Comparison of ENCODE assay signal across 15 cellular contexts in the genomic region with DNA sequence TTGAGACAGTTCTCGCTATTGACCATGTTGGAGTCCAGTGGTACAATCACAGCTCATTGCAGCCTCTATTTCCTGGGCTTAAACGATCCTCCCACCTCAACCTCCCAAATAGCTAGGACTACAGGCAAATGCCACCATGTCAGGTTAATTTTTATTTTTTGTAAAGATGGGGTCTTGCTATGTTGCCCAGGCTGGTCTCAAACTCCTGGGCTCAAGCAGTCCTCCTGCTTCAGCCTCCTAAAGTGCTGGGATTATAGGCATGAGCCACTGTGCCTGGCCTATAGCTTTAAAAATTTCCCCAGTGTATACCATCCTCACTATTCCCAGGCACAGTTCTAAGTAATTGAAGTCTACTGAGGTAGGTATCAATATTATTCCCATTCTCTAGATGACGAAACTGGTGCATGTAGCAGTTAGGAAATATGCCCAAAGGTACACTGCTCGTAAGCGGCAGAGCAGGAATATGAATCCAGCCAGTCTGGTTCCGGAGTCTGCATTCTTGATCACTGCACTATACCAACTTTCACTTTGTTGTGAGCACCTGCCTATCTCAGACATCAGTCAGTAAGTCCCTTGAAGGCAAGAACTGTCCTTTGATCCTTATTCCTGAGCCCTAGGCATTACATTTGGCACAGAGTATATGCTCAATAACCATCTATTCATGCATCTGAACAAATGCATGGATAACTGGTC. TPM values are rescaled to one million over a fixed set of nuclear protein-coding genes. Genes with fewer than 3 reads are reported as not detected.
DNase-seq lines count a peak whose midpoint lies in the region; ATAC-seq and TF ChIP-seq lines count a peak whose summit lies in the region.
"Had no signal": no experiment of that assay in that cellular context is flagged by ENCODE, and none has a peak within 500 bp of the region (broad histone marks: within the 10 kb centered on the region; RNA-seq: fewer than 3 reads in every experiment).

No MANE protein-coding gene starts in this region.

- no peak overlapping the region for H2AFZ ChIP-seq in GM23248
- no peak overlapping the region for H2AFZ ChIP-seq in smooth muscle cell (ENCODE audit: low read depth)
- no peak overlapping the region for H2AFZ ChIP-seq in H9 (ENCODE audit: low read length)

- no peak overlapping the region for H3K23ac ChIP-seq in H9 (ENCODE audit: insufficient read length, low read depth, low read length)

- H3K4me3 Mint-ChIP-seq in H9 = no peak overlapping the region
- H3K4me3 Mint-ChIP-seq: activated naive CD8-positive, alpha-beta T cell treated with anti-CD3 and anti-CD28 coated beads, Interleukin-2, amount 50 U/mL, for 24 hours; naive B cell had no signal

- H4K91ac ChIP-seq in H9 (ENCODE audit: insufficient read length, low read depth, low read length) = no peak overlapping the region

- no peak overlapping the region for H4K8ac ChIP-seq in H9 (replicated peaks; ENCODE audit: insufficient read length, low read depth, low read length)

- TF ChIP-seq POLR2A in adrenal gland (IDR thresholded peaks at IDR 0.05) (no peak), gastroesophageal sphincter (IDR thresholded peaks at IDR 0.05) (no peak)

- H2BK15ac ChIP-seq in H9 (ENCODE audit: low read depth, low read length) = no peak overlapping the region

- H3K18ac ChIP-seq in H9 (ENCODE audit: insufficient read length, low read depth, low read length) = no peak overlapping the region

- H3F3A ChIP-seq in GM23248 (ENCODE audit: insufficient read depth) = peaks cover 55% of the 10 kb centered on the region
- peaks cover 37% of the 10 kb centered on the region for H3F3A ChIP-seq in smooth muscle cell (ENCODE audit: low read depth)

- H3K56ac ChIP-seq in H9 (ENCODE audit: insufficient read length, low read depth, low read length) = no peak overlapping the region

- H2BK5ac ChIP-seq in H9 (ENCODE audit: insufficient read length, low read length) = no peak overlapping the region

- no peak overlapping the region for H2AK5ac ChIP-seq in H9 (ENCODE audit: insufficient read length, low read length)

- H3K27me3 ChIP-seq in GM23248 (replicated peaks; ENCODE audit: insufficient read depth) (no peaks in the 10 kb centered on the region), adrenal gland (no peaks in the 10 kb centered on the region), gastroesophageal sphincter (no peaks in the 10 kb centered on the region), smooth muscle cell (ENCODE audit: low read depth) (no peaks in the 10 kb centered on the region), H9 (ENCODE audit: insufficient read depth, low read length) (no peaks in the 10 kb centered on the region)

- no peaks in the 10 kb centered on the region for H4K20me1 ChIP-seq in GM23248 (ENCODE audit: insufficient read depth)
- no peaks in the 10 kb centered on the region for H4K20me1 ChIP-seq in smooth muscle cell (ENCODE audit: low read depth)
- H4K20me1 ChIP-seq in H9 (ENCODE audit: control insufficient read depth, insufficient read depth, insufficient read length) = no peaks in the 10 kb centered on the region

- peaks cover 62% of the 10 kb centered on the region for H3K4me1 ChIP-seq in GM23248 (ENCODE audit: insufficient read depth)
- H3K4me1 ChIP-seq in adrenal gland (replicated peaks in 1 of 2) = peaks cover 20 to 57% of the 10 kb centered on the region in 2 donors
- H3K4me1 ChIP-seq in gastroesophageal sphincter = peaks cover 0 to 65% (median 29%) of the 10 kb centered on the region in 3 donors
- peaks cover 33% of the 10 kb centered on the region for H3K4me1 ChIP-seq in smooth muscle cell (ENCODE audit: low read depth)
- peaks cover 14% of the 10 kb centered on the region for H3K4me1 ChIP-seq in H9 (ENCODE audit: insufficient read depth, low read length)

- H3K4me3 ChIP-seq in GM23248 (peak overlapping the region; percentile 56), adrenal gland (no peak overlapping the region), gastroesophageal sphincter (no peak overlapping the region), smooth muscle cell (no peak overlapping the region)

- no peak overlapping the region for H2BK120ac ChIP-seq in H9 (ENCODE audit: low read depth, low read length, poor library complexity, severe bottlenecking)

- H3K9ac ChIP-seq in GM23248 = peak overlapping the region; percentile 72
- H3K9ac ChIP-seq in smooth muscle cell (ENCODE audit: low read depth) = no peak overlapping the region
- H3K9ac ChIP-seq in H9 (ENCODE audit: extremely low read depth, insufficient read length, low read length) = no peak overlapping the region

- ATAC-seq in gastroesophageal sphincter (no peak), GM21576 (IDR thresholded peaks at IDR 0.05; ENCODE audit: unreplicated experiment) (no peak)
- ATAC-seq: activated naive CD8-positive, alpha-beta T cell treated with anti-CD3 and anti-CD28 coated beads, Interleukin-2, amount 50 U/mL, for 24 hours had no signal

- in situ Hi-C loops in GM23248 (cut with MboI) = no loop called here

- no peak overlapping the region for H3K4ac ChIP-seq in H9 (ENCODE audit: low read depth, low read length)

- H3K4me2 ChIP-seq in GM23248 (ENCODE audit: unreplicated experiment) (peak overlapping the region; percentile 84), smooth muscle cell (peak overlapping the region; percentile 53), H9 (ENCODE audit: insufficient read depth, insufficient read length, low read length) (no peak overlapping the region)

- no peak overlapping the region for H3K27ac Mint-ChIP-seq in H9
- H3K27ac Mint-ChIP-seq: activated naive CD8-positive, alpha-beta T cell treated with anti-CD3 and anti-CD28 coated beads, Interleukin-2, amount 50 U/mL, for 24 hours had no signal

- no peaks in the 10 kb centered on the region for H3K36me3 Mint-ChIP-seq in H9 (ENCODE audit: insufficient read depth in 1 of 3, low read depth in 3 of 3)
- H3K36me3 Mint-ChIP-seq: naive B cell had no signal

- H3K14ac ChIP-seq in H9 (ENCODE audit: insufficient read depth, low read length) = no peak overlapping the region

- H2BK12ac ChIP-seq in H9 (ENCODE audit: insufficient read length, low read depth, low read length) = no peak overlapping the region

- H3K9me3 ChIP-seq in GM23248 (ENCODE audit: low read depth) = no peaks in the 10 kb centered on the region
- no peaks in the 10 kb centered on the region for H3K9me3 ChIP-seq in adrenal gland (replicated peaks in 1 of 3)
- H3K9me3 ChIP-seq in gastroesophageal sphincter = no peaks in the 10 kb centered on the region
- H3K9me3 ChIP-seq in smooth muscle cell (replicated peaks; ENCODE audit: low read depth) = no peaks in the 10 kb centered on the region
- no peaks in the 10 kb centered on the region for H3K9me3 ChIP-seq in H9 (ENCODE audit: control insufficient read depth, low read depth, low read length)

- no peaks in the 10 kb centered on the region for H3K23me2 ChIP-seq in H9 (ENCODE audit: insufficient read length, low read depth, low read length, poor library complexity, severe bottlenecking)

- no peak for DNase-seq in GM23248
- peak in 4 of 7 donors; percentile 5 to 43 (median 12) for DNase-seq in adrenal gland
- DNase-seq in smooth muscle cell (lab: John Stamatoyannopoulos, UW; ENCODE audit: unreplicated experiment) = no peak
- DNase-seq in dermis blood vessel endothelial cell = no peak
- no peak for DNase-seq in H9
- no peak for DNase-seq in activated CD4-positive, alpha-beta T cell treated with anti-CD3 and anti-CD28 coated beads for 4 hours
- DNase-seq: activated CD4-positive, alpha-beta T cell treated with anti-CD3 and anti-CD28 coated beads for 48 hours; activated naive CD8-positive, alpha-beta T cell treated with anti-CD3 and anti-CD28 coated beads, Interleukin-2, amount 50 U/mL, for 24 hours; activated T-cell treated with anti-CD3 and anti-CD28 coated beads, Interleukin-2, amount 50 U/mL, for 48 hours; DMS153; hippocampal formation; naive B cell; stimulated activated CD4-positive, alpha-beta T cell treated with anti-CD3 and anti-CD28 coated beads, Interleukin-4, amount 100 ng/mL, for 1 hour had no signal

- H3K27ac ChIP-seq in GM23248 = peak overlapping the region; percentile 87
- peak overlapping the region in 4 of 5 donors; percentile 40 to 97 (median 75) for H3K27ac ChIP-seq in adrenal gland
- peak overlapping the region in 3 of 4 donors; percentile 58 to 72 (median 64) for H3K27ac ChIP-seq in gastroesophageal sphincter
- H3K27ac ChIP-seq in smooth muscle cell (ENCODE audit: low read depth) = peak overlapping the region; percentile 86
- no peak overlapping the region for H3K27ac ChIP-seq in H9 (ENCODE audit: insufficient read length, low read depth, low read length)

- H3K36me3 ChIP-seq in GM23248 (ENCODE audit: low read depth) (no peaks in the 10 kb centered on the region), adrenal gland (replicated peaks in 1 of 2) (no peaks in the 10 kb centered on the region), gastroesophageal sphincter (no peaks in the 10 kb centered on the region), smooth muscle cell (ENCODE audit: low read depth) (no peaks in the 10 kb centered on the region)

- H3K79me1 ChIP-seq in H9 (ENCODE audit: insufficient read depth, low read depth, low read length, poor library complexity, severe bottlenecking) = no peaks in the 10 kb centered on the region

- 96 to 99% methylated on average over 6 of the region's 6 CpGs for WGBS in GM23248 (ENCODE audit: low coverage in 1 of 2, low lambda C conversion rate in 2 of 2, missing lambda C conversion rate in 2 of 2), 2 experiments
- 91 to 97% (median 95%) methylated on average over 5 to 6 of the region's 6 CpGs for WGBS in adrenal gland, 4 donors
- WGBS in gastroesophageal sphincter (ENCODE audit: low coverage in 1 of 2), 2 donors = 86 to 95% methylated on average over 5 of the region's 6 CpGs
- WGBS in smooth muscle cell (ENCODE audit: low lambda C conversion rate) = 86% methylated on average over 6 of the region's 6 CpGs
- no CpG with 5 or more reads among the region's 6 CpGs for WGBS in H9 (ENCODE audit: extremely low coverage, insufficient read length, low lambda C conversion rate)

- no peaks in the 10 kb centered on the region for H3K9me2 ChIP-seq in GM23248 (ENCODE audit: insufficient read depth)

- no peak for TF ChIP-seq CTCF in adrenal gland (IDR thresholded peaks at IDR 0.05)
- TF ChIP-seq CTCF in gastroesophageal sphincter (IDR thresholded peaks at IDR 0.05) = no peak
- no peak for TF ChIP-seq CTCF in smooth muscle cell (IDR thresholded peaks at IDR 0.05; ENCODE audit: borderline replicate concordance, insufficient read depth, poor library complexity, severe bottlenecking)
- no peak for TF ChIP-seq CTCF in H9 (conservative IDR thresholded peaks at IDR 0.05)

- no peaks in the 10 kb centered on the region for H3K9me3 Mint-ChIP-seq in H9
- H3K9me3 Mint-ChIP-seq: activated naive CD8-positive, alpha-beta T cell treated with anti-CD3 and anti-CD28 coated beads, Interleukin-2, amount 50 U/mL, for 24 hours; naive B cell had no signal

- H4K5ac ChIP-seq in H9 (ENCODE audit: insufficient read length, low read depth, low read length) = no peak overlapping the region

- H3T11ph ChIP-seq in H9 (ENCODE audit: low read length) = no peak overlapping the region

- peaks cover 45 to 52% of the 10 kb centered on the region in 2 experiments for H3K4me1 Mint-ChIP-seq in H9
- H3K4me1 Mint-ChIP-seq: activated naive CD8-positive, alpha-beta T cell treated with anti-CD3 and anti-CD28 coated beads, Interleukin-2, amount 50 U/mL, for 24 hours had no signal

- TF ChIP-seq EP300 in gastroesophageal sphincter (IDR thresholded peaks at IDR 0.05) = no peak

- H3K79me2 ChIP-seq in GM23248 (ENCODE audit: insufficient read depth) (no peaks in the 10 kb centered on the region), smooth muscle cell (ENCODE audit: low read depth) (no peaks in the 10 kb centered on the region), H9 (ENCODE audit: insufficient read depth, low read length) (no peaks in the 10 kb centered on the region)

- H3K27me3 Mint-ChIP-seq in H9 (ENCODE audit: low read depth) = peaks cover 4% of the 10 kb centered on the region; the same call in 1 of the 2 replicates
- H3K27me3 Mint-ChIP-seq: activated naive CD8-positive, alpha-beta T cell treated with anti-CD3 and anti-CD28 coated beads, Interleukin-2, amount 50 U/mL, for 24 hours; naive B cell had no signal

- no peak overlapping the region for H2BK20ac ChIP-seq in H9 (ENCODE audit: low read depth, low read length, poor library complexity, severe bottlenecking)

- intact Hi-C loops in adrenal gland (cut with DNase I) = loop anchor here in 1 of 2 donors (10.0 kb wide), 1 partner anchor 111 kb away; the partner anchor contains the start of gene ENAH

RNA-seq across cellular contexts. Expression of gene SRP9, which starts 11.5 kb away (rescaled TPM):
- total RNA-seq in GM23248 (2014; rRNA removed; shearing (Covaris generic)) = 321 and 446 TPM in 2 replicates
- polyA plus RNA-seq in GM23248 (2016; fragmentation: Nextera tagmentation; extraction: Ambion mirVana) (415 and 419 TPM in 2 replicates), adrenal gland (100 to 1,000 TPM; 144 to 521 (median 178) TPM), smooth muscle cell (301 TPM in 2 replicates)
- total RNA-seq in adrenal gland (100 to 1,000 TPM; 197 to 429 (median 293) TPM), gastroesophageal sphincter (100 to 1,000 TPM; 146 to 260 (median 216) TPM), smooth muscle cell (394 and 449 TPM in 2 replicates), dermis blood vessel endothelial cell (229 and 392 TPM in 2 replicates), H9 (2021) (396 and 403 TPM in 2 replicates)

RNA-seq across cellular contexts. Expression of gene EPHX1, which starts 43.8 kb away (rescaled TPM):
- total RNA-seq in GM23248 (2014; rRNA removed; shearing (Covaris generic)) = 18.2 and 21.9 TPM in 2 replicates
- polyA plus RNA-seq in GM23248 (2016; fragmentation: Nextera tagmentation; extraction: Ambion mirVana) (16.6 and 17.0 TPM in 2 replicates), adrenal gland (1,000 to 10,000 TPM in 1 of 3 donors, 100 to 1,000 TPM in 2; 337 to 1,831 (median 896) TPM), smooth muscle cell (22.2 and 29.2 TPM in 2 replicates)
- total RNA-seq in adrenal gland (1,000 to 10,000 TPM; 1,400 to 3,548 (median 1,755) TPM), gastroesophageal sphincter (100 to 1,000 TPM in 3 of 4 donors, 10 to 100 TPM in 1; 74.0 to 133 (median 101) TPM), smooth muscle cell (9.8 and 16.1 TPM in 2 replicates), dermis blood vessel endothelial cell (43.7 and 91.0 TPM in 2 replicates), H9 (2021) (40.6 and 41.0 TPM in 2 replicates)

Comparison
In these comparisons a context has a peak if more than half of its experiments do, and no peak if none do; other contexts are left out.
1. DNase-seq: peak in adrenal gland (4 of 7); none in GM23248 (single experiment), smooth muscle cell (single experiment), dermis blood vessel endothelial cell (single experiment), H9 (single experiment) and activated CD4-positive, alpha-beta T cell treated with anti-CD3 and anti-CD28 coated beads for 4 hours (0 of 2).
2. RNA of gene EPHX1, which starts 43.8 kb away (total RNA-seq): 1,400 to 3,548 TPM in adrenal gland; 74.0 to 133 TPM in gastroesophageal sphincter, 43.7 to 91.0 TPM in dermis blood vessel endothelial cell, 40.6 to 41.0 TPM in H9, 18.2 to 21.9 TPM in GM23248 and 9.8 to 16.1 TPM in smooth muscle cell; every median in the first group is over 10 times any median in the second.